27 cellular contexts compared by ENCODE assay signal in the genomic region with DNA sequence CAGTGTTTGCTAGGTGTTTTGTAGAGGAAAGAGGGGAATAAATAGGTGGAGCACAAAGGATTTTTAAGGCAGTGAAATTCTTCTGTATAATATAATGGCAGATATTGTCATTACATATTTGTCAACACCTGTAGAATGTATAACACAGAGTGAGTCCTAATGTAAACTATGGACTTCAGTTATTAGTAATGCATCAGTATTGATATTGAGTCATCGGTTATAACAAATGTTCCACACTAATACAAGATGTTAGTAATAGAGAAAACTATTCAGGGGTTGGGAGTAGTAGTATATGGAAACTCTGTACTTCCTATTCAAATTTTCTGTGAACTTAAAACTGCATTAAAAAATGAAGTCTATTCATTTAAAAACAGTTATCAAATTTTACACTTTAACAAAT.
"Had no signal": no experiment of that assay in that cellular context is flagged by ENCODE, and none has a peak within 500 bp of the region (broad histone marks: within the 10 kb centered on the region; RNA-seq: fewer than 3 reads in every experiment).

No MANE protein-coding gene starts in this region.

- H3K36me3 ChIP-seq: gastroesophageal sphincter, heart right ventricle, left lung, prostate gland, right atrium auricular region, suprapubic skin, transverse colon, upper lobe of right lung, uterus had no signal

- H3K27ac ChIP-seq: coronary artery, gastroesophageal sphincter, heart right ventricle, left lung, prostate gland, right atrium auricular region, suprapubic skin, transverse colon, upper lobe of right lung, uterus had no signal

- ATAC-seq: gastroesophageal sphincter; heart right ventricle; left cardiac atrium; left lung; naive thymus-derived CD8-positive, alpha-beta T cell; sciatic nerve; stimulated activated naive CD8-positive, alpha-beta T cell treated with anti-CD3 and anti-CD28 coated beads, Interleukin-15, amount 100 ng/mL, for 72 hours; upper lobe of right lung had no signal

- DNase-seq: dermis blood vessel endothelial cell; effector memory CD4-positive, alpha-beta T cell; heart right ventricle; hippocampal formation; left cardiac atrium; left lung; naive thymus-derived CD8-positive, alpha-beta T cell; nephron progenitor cell; nucleus accumbens; stimulated activated CD4-positive, alpha-beta T cell treated with anti-CD3 and anti-CD28 coated beads, Interleukin-12 subunit alpha, Interleukin-12 subunit beta, amount 100 ng/mL, for 4 hours; stimulated activated CD4-positive, alpha-beta T cell treated with anti-CD3 and anti-CD28 coated beads, Interleukin-1b, Interleukin-23, amount 100 ng/mL, for 48 hours; stimulated activated CD4-positive, alpha-beta T cell treated with anti-CD3 and anti-CD28 coated beads, Interleukin-4, amount 100 ng/mL, for 1 hour; stimulated activated CD8-positive, alpha-beta memory T cell treated with anti-CD3 and anti-CD28 coated beads, Interleukin-4, amount 100 ng/mL, for 48 hours; stimulated activated naive CD4-positive, alpha-beta T cell; stimulated activated naive CD8-positive, alpha-beta T cell treated with anti-CD3 and anti-CD28 coated beads, Interleukin-15, amount 100 ng/mL, for 72 hours; transverse colon; upper lobe of right lung; uterus had no signal

- H3K9me3 ChIP-seq: gastroesophageal sphincter, heart right ventricle, left lung, prostate gland, right atrium auricular region, suprapubic skin, transverse colon, upper lobe of right lung, uterus had no signal

- H3K4me3 ChIP-seq: coronary artery, gastroesophageal sphincter, heart right ventricle, left lung, prostate gland, right atrium auricular region, smooth muscle cell, suprapubic skin, transverse colon, upper lobe of right lung, uterus had no signal

- H3K27me3 ChIP-seq: gastroesophageal sphincter, heart right ventricle, left lung, right atrium auricular region, suprapubic skin, transverse colon, upper lobe of right lung, uterus had no signal

- FAIRE-seq: endothelial cell of umbilical vein, islet of Langerhans had no signal

- H3K4me1 ChIP-seq: heart right ventricle, left lung, prostate gland, right atrium auricular region, suprapubic skin, transverse colon, upper lobe of right lung, uterus had no signal
